5 cellular contexts compared by ENCODE assay signal in genomic region chr15:22911306-22911705, GRCh38.
"Had no signal": no experiment of that assay in that cellular context is flagged by ENCODE, and none has a peak within 500 bp of the region (broad histone marks: within the 10 kb centered on the region; RNA-seq: fewer than 3 reads in every experiment).

No MANE protein-coding gene starts in this region.

- H3K9me3 Mint-ChIP-seq: GM23338, H9 had no signal

- DNase-seq: H9, HCEC 1CT, IMR-90, KBM-7 had no signal

- H3K4me3 Mint-ChIP-seq: GM23338, H9 had no signal

- H3K4me3 ChIP-seq: GM23338 had no signal

- H3K4me2 ChIP-seq: GM23338 had no signal

- ATAC-seq: GM23338 had no signal

- H3K4me1 Mint-ChIP-seq: GM23338, H9 had no signal

- H3K27ac Mint-ChIP-seq: GM23338, H9 had no signal
